ENCODE assay signal across 2 cellular contexts in the genomic region with DNA sequence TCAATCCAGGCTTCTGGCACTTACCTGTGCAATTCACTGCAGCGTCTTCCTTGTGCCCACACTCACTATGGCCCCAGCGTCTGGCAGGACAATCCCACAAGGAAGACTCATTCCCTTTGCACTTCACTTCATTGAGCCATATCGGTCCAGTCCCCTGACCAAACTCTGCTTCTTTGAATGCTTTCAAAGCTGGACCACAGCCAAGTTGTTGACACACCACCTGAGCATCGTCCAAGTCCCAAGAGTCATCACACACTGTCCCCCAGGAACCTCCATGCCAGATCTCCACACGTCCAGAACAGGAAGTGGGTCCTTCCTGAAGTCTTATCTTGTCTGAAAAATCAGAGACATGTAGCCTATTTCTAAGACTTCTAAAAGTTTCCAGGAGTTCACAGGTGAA.
A peak's percentile ranks its signal among the peaks of the same experiment; 100 is the strongest.
TF ChIP-seq lines count a peak whose summit lies in the region.

No MANE protein-coding gene starts in this region.

TF ChIP-seq in liver, 16 proteins besides CTCF, POLR2A, EP300 and RAD21:
- TF ChIP-seq, protein P1, sequence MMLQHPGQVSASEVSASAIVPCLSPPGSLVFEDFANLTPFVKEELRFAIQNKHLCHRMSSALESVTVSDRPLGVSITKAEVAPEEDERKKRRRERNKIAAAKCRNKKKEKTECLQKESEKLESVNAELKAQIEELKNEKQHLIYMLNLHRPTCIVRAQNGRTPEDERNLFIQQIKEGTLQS (IDR thresholded peaks at IDR 0.05) = no peak
- TF ChIP-seq FOXA1 (IDR thresholded peaks at IDR 0.05) (no peak), EGR1 (IDR thresholded peaks at IDR 0.05; ENCODE audit: low read depth in 2 of 2) (no peak), GABPA (IDR thresholded peaks at IDR 0.05 in 1 of 2, conservative IDR thresholded peaks at IDR 0.05 in 1 of 2) (no peak), HNF4A (conservative IDR thresholded peaks at IDR 0.05) (peak; percentile 19 to 42), RXRA (IDR thresholded peaks at IDR 0.05) (no peak), SP1 (IDR thresholded peaks at IDR 0.05) (no peak)
- TF ChIP-seq, protein P2, sequence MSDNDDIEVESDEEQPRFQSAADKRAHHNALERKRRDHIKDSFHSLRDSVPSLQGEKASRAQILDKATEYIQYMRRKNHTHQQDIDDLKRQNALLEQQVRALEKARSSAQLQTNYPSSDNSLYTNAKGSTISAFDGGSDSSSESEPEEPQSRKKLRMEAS (IDR thresholded peaks at IDR 0.05) = no peak

TF ChIP-seq in HepG2, 621 proteins besides CTCF, POLR2A, EP300 and RAD21:
- TF ChIP-seq TAF1 (CRISPR knock-in tag; IDR thresholded peaks at IDR 0.05) = no peak
- TF ChIP-seq, protein P3, sequence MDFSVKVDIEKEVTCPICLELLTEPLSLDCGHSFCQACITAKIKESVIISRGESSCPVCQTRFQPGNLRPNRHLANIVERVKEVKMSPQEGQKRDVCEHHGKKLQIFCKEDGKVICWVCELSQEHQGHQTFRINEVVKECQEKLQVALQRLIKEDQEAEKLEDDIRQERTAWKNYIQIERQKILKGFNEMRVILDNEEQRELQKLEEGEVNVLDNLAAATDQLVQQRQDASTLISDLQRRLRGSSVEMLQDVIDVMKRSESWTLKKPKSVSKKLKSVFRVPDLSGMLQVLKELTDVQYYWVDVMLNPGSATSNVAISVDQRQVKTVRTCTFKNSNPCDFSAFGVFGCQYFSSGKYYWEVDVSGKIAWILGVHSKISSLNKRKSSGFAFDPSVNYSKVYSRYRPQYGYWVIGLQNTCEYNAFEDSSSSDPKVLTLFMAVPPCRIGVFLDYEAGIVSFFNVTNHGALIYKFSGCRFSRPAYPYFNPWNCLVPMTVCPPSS (IDR thresholded peaks at IDR 0.05) = no peak
- TF ChIP-seq ZNF33A (CRISPR knock-in tag; IDR thresholded peaks at IDR 0.05; ENCODE audit: borderline replicate concordance) = no peak
- no peak for TF ChIP-seq MED1 (CRISPR knock-in tag; IDR thresholded peaks at IDR 0.05)
- TF ChIP-seq ZEB1 (IDR thresholded peaks at IDR 0.05; ENCODE audit: insufficient replicate concordance, low read depth) = no peak
- no peak for TF ChIP-seq ZNF749 (CRISPR knock-in tag; IDR thresholded peaks at IDR 0.05; ENCODE audit: borderline replicate concordance)
- TF ChIP-seq NAIF1 (CRISPR knock-in tag; IDR thresholded peaks at IDR 0.05; ENCODE audit: borderline replicate concordance) = no peak
- TF ChIP-seq, protein P4, sequence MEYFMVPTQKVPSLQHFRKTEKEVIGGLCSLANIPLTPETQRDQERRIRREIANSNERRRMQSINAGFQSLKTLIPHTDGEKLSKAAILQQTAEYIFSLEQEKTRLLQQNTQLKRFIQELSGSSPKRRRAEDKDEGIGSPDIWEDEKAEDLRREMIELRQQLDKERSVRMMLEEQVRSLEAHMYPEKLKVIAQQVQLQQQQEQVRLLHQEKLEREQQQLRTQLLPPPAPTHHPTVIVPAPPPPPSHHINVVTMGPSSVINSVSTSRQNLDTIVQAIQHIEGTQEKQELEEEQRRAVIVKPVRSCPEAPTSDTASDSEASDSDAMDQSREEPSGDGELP (IDR thresholded peaks at IDR 0.05; ENCODE audit: borderline replicate concordance, low read depth) = no peak
- no peak for TF ChIP-seq BCL6 (CRISPR knock-in tag; IDR thresholded peaks at IDR 0.05)
- TF ChIP-seq ZNF446 (CRISPR knock-in tag; IDR thresholded peaks at IDR 0.05) = no peak
- TF ChIP-seq ATF1 (CRISPR knock-in tag; IDR thresholded peaks at IDR 0.05) = no peak
- TF ChIP-seq ZNF570 (CRISPR knock-in tag; IDR thresholded peaks at IDR 0.05; ENCODE audit: borderline replicate concordance) = no peak
- no peak for TF ChIP-seq CENPT (CRISPR knock-in tag; IDR thresholded peaks at IDR 0.05; ENCODE audit: low read depth)
- TF ChIP-seq, protein P5, sequence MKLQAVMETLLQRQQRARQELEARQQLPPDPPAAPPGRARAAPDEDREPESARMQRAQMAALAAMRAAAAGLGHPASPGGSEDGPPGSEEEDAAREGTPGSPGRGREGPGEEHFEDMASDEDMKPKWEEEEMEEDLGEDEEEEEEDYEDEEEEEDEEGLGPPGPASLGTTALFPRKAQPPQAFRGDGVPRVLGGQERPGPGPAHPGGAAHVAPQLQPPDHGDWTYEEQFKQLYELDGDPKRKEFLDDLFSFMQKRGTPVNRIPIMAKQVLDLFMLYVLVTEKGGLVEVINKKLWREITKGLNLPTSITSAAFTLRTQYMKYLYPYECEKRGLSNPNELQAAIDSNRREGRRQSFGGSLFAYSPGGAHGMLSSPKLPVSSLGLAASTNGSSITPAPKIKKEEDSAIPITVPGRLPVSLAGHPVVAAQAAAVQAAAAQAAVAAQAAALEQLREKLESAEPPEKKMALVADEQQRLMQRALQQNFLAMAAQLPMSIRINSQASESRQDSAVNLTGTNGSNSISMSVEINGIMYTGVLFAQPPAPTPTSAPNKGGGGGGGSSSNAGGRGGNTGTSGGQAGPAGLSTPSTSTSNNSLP (IDR thresholded peaks at IDR 0.05; ENCODE audit: low read depth, low read length) = no peak
- TF ChIP-seq CC2D1A (CRISPR knock-in tag; IDR thresholded peaks at IDR 0.05) = no peak
- TF ChIP-seq, protein P6, sequence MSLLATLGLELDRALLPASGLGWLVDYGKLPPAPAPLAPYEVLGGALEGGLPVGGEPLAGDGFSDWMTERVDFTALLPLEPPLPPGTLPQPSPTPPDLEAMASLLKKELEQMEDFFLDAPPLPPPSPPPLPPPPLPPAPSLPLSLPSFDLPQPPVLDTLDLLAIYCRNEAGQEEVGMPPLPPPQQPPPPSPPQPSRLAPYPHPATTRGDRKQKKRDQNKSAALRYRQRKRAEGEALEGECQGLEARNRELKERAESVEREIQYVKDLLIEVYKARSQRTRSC (CRISPR knock-in tag; IDR thresholded peaks at IDR 0.05; ENCODE audit: low read depth) = no peak
- TF ChIP-seq, protein P7, sequence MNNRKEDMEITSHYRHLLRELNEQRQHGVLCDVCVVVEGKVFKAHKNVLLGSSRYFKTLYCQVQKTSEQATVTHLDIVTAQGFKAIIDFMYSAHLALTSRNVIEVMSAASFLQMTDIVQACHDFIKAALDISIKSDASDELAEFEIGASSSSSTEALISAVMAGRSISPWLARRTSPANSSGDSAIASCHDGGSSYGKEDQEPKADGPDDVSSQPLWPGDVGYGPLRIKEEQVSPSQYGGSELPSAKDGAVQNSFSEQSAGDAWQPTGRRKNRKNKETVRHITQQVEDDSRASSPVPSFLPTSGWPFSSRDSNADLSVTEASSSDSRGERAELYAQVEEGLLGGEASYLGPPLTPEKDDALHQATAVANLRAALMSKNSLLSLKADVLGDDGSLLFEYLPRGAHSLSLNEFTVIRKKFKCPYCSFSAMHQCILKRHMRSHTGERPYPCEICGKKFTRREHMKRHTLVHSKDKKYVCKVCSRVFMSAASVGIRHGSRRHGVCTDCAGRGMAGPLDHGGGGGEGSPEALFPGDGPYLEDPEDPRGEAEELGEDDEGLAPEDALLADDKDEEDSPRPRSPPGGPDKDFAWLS (CRISPR knock-in tag; IDR thresholded peaks at IDR 0.05; ENCODE audit: borderline replicate concordance) = no peak
- TF ChIP-seq IRF2 (CRISPR knock-in tag; IDR thresholded peaks at IDR 0.05) = no peak
- TF ChIP-seq, protein P8, sequence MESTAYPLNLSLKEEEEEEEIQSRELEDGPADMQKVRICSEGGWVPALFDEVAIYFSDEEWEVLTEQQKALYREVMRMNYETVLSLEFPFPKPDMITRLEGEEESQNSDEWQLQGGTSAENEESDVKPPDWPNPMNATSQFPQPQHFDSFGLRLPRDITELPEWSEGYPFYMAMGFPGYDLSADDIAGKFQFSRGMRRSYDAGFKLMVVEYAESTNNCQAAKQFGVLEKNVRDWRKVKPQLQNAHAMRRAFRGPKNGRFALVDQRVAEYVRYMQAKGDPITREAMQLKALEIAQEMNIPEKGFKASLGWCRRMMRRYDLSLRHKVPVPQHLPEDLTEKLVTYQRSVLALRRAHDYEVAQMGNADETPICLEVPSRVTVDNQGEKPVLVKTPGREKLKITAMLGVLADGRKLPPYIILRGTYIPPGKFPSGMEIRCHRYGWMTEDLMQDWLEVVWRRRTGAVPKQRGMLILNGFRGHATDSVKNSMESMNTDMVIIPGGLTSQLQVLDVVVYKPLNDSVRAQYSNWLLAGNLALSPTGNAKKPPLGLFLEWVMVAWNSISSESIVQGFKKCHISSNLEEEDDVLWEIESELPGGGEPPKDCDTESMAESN (CRISPR knock-in tag; conservative IDR thresholded peaks at IDR 0.05) = no peak
TF ChIP-seq in HepG2: peak in this region for 0.
